11 cellular contexts compared by ENCODE assay signal in the genomic region with DNA sequence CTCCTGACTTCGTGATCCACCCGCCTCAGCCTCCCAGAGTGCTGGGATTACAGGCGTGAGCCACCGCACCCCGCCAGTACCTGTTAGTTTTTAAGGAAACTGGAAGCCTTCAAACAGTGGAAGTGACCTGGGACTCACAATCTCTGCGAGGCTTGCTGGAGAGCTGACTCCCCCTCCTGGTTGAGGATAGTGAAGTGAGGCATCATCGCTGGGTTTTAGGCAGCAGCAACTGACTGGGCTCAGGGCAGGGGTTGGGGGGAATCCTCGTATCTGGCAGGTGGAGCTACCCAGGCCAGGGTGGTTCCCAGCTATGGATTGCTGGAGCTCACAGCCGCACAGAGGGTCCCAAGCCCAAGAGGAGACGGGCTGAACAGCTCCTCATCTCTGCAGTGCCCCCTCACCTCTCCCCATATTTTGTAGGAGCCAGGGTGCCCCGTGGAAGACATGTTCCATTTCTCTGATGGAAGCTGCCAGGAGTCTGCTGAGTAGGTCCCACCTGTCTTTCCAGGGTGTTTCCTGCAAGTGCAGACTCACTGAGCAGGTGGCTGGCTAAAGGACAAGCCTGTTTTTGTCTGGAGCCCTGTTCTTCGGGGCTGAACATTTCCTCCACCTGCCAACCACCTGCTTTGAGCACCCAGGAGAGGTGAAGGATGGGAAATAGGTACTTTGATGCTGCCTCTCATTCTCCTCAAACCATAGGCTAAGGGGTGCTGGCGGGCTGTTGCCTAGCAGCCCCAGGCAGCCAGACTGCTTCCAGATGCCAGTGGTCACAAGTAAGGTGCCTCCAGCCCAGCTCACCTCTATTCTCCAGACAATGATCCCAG. TPM values are rescaled to one million over a fixed set of nuclear protein-coding genes. Genes with fewer than 3 reads are reported as not detected.
A peak's percentile ranks its signal among the peaks of the same experiment; 100 is the strongest.
DNase-seq lines count a peak whose midpoint lies in the region; ATAC-seq lines count a peak whose summit lies in the region.
"Had no signal": no experiment of that assay in that cellular context is flagged by ENCODE, and none has a peak within 500 bp of the region (broad histone marks: within the 10 kb centered on the region; RNA-seq: fewer than 3 reads in every experiment).

No MANE protein-coding gene starts in this region.

- no peaks in the 10 kb centered on the region for H4K20me1 ChIP-seq in Karpas-422 (ENCODE audit: insufficient read depth, low read depth, low read length)

- peak; percentile 83 for DNase-seq in DMS153 (lab: John Stamatoyannopoulos, UW)
- DNase-seq in Karpas-422, result peak; percentile 48
- peak; percentile 68 to 74 for DNase-seq in SHP77 (lab: John Stamatoyannopoulos, UW)
- peak; percentile 67 for DNase-seq in iPS-NIHi11 (ENCODE audit: low spot score)
- DNase-seq in sciatic nerve (ENCODE audit: low spot score), result no peak
- DNase-seq in left colon, result no peak
- DNase-seq in activated CD4-positive, alpha-beta T cell treated with anti-CD3 and anti-CD28 coated beads, Interleukin-2, amount 50 U/mL, for 48 hours, result no peak
- DNase-seq: activated CD4-positive, alpha-beta T cell treated with anti-CD3 and anti-CD28 coated beads, Interleukin-2, amount 10 ng/mL, durations not matched to agents 7 days and 5 days; amniotic stem cell had no signal

- H3K9me3 ChIP-seq in Karpas-422 (ENCODE audit: low read length), result no peaks in the 10 kb centered on the region
- H3K9me3 ChIP-seq: suprapubic skin had no signal

- no peak for ATAC-seq in GM19035 (IDR thresholded peaks at IDR 0.05; ENCODE audit: unreplicated experiment)
- no peak for ATAC-seq in sciatic nerve
- ATAC-seq in left colon, result no peak

- no peak overlapping the region for H3K27ac ChIP-seq in Karpas-422 (ENCODE audit: low read length)
- H3K27ac ChIP-seq: suprapubic skin had no signal

- H2AFZ ChIP-seq in Karpas-422 (ENCODE audit: low read length), result no peak overlapping the region

- no peaks in the 10 kb centered on the region for H3K36me3 ChIP-seq in Karpas-422 (ENCODE audit: insufficient read depth, low read length)

- no peak overlapping the region for H3K4me2 ChIP-seq in Karpas-422 (ENCODE audit: low read depth, low read length, poor library complexity, severe bottlenecking)

- H3K79me2 ChIP-seq in Karpas-422 (ENCODE audit: low read length), result no peaks in the 10 kb centered on the region

- no peaks in the 10 kb centered on the region for H3K27me3 ChIP-seq in Karpas-422 (ENCODE audit: low read length)
- H3K27me3 ChIP-seq: suprapubic skin had no signal

- H3K9me2 ChIP-seq in Karpas-422 (replicated peaks; ENCODE audit: insufficient read depth, low read length), result no peaks in the 10 kb centered on the region

- H3K9ac ChIP-seq in Karpas-422 (ENCODE audit: low read length), result no peak overlapping the region

- intact Hi-C loops in sciatic nerve (cut with DNase I), result no loop called here
- intact Hi-C loops in left colon (cut with DNase I, micrococcal nuclease), result no loop called here

- peaks cover 6% of the 10 kb centered on the region for H3K4me1 ChIP-seq in Karpas-422 (ENCODE audit: low read length)

- no peak overlapping the region for H3K4me3 ChIP-seq in Karpas-422 (ENCODE audit: low read length)
- H3K4me3 ChIP-seq: suprapubic skin had no signal

RNA-seq across cellular contexts. Expression of gene AVIL, which starts 3.1 kb away (rescaled TPM):
- 1.7 TPM in 1 of 2 replicates, not detected in the other for total RNA-seq in Karpas-422 (2014; rRNA removed; shearing (Covaris generic); ENCODE audit: low replicate concordance)
- 7.3 TPM for total RNA-seq in sciatic nerve
- total RNA-seq in left colon, result 1 to 10 TPM; 7.5 to 7.7 TPM

RNA-seq across cellular contexts. Expression of gene CTDSP2, which starts 31.1 kb away (rescaled TPM):
- total RNA-seq in Karpas-422 (2014; rRNA removed; shearing (Covaris generic); ENCODE audit: low replicate concordance), result 10.9 and 14.2 TPM in 2 replicates
- 202 TPM for total RNA-seq in sciatic nerve
- total RNA-seq in left colon, result 100 to 1,000 TPM; 152 to 254 TPM

RNA-seq across cellular contexts. Expression of gene TSFM, which starts 32.8 kb away (rescaled TPM):
- 40.7 and 57.1 TPM in 2 replicates for total RNA-seq in Karpas-422 (2014; rRNA removed; shearing (Covaris generic); ENCODE audit: low replicate concordance)
- total RNA-seq in sciatic nerve, result 14.6 TPM
- 10 to 100 TPM; 25.3 to 31.8 TPM for total RNA-seq in left colon

RNA-seq across cellular contexts. Expression of gene EEF1AKMT3, which starts 43.0 kb away (rescaled TPM):
- total RNA-seq in Karpas-422 (2014; rRNA removed; shearing (Covaris generic); ENCODE audit: low replicate concordance), result 4.1 and 5.5 TPM in 2 replicates
- total RNA-seq in sciatic nerve, result 11.8 TPM
- 1 to 10 TPM; 4.8 to 6.8 TPM for total RNA-seq in left colon

RNA-seq across cellular contexts. Expression of gene METTL1, which starts 43.5 kb away (rescaled TPM):
- 11.9 and 17.4 TPM in 2 replicates for total RNA-seq in Karpas-422 (2014; rRNA removed; shearing (Covaris generic); ENCODE audit: low replicate concordance)
- 13.4 TPM for total RNA-seq in sciatic nerve
- 10 to 100 TPM in 1 of 2 donors, 1 to 10 TPM in 1; 9.3 to 11.6 TPM for total RNA-seq in left colon

Comparison
In these comparisons a context has a peak if more than half of its experiments do, and no peak if none do; other contexts are left out.
1. DNase-seq: peak in DMS153 (single experiment), Karpas-422 (single experiment), SHP77 (2 of 2) and iPS-NIHi11 (single experiment); none in sciatic nerve (single experiment), left colon (0 of 2) and activated CD4-positive, alpha-beta T cell treated with anti-CD3 and anti-CD28 coated beads, Interleukin-2, amount 50 U/mL, for 48 hours (0 of 2).
2. RNA of gene CTDSP2, which starts 31.1 kb away (total RNA-seq): 152 to 254 TPM in left colon and 202 TPM in sciatic nerve (single experiment); 10.9 to 14.2 TPM in Karpas-422; every median in the first group is over 10 times any median in the second.